5 cellular contexts compared by ENCODE assay signal in the genomic region with DNA sequence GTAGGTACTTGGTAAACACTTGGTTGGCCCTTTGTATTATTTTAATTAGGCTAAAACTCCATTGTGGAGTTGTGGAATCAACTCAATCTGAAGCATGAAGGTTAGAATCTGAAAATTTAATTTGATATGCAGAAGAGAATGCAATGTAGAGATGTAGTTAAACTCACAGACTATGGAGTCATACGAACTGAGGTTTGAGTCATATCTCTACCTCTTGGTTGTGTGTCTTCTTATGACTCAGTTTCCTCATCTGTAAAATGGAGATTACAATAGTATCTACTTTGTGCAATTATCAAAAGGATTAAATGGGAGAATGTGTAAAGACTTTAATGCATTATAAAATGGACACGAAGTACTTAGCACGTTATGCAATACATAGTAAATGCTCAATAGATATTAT.
"Had no signal": no experiment of that assay in that cellular context is flagged by ENCODE, and none has a peak within 500 bp of the region (broad histone marks: within the 10 kb centered on the region; RNA-seq: fewer than 3 reads in every experiment).

No MANE protein-coding gene starts in this region.

- ATAC-seq: GM23338 had no signal

- H3K4me1 Mint-ChIP-seq: GM23338, H9, IgD-negative memory B cell had no signal

- H3K27ac Mint-ChIP-seq: GM23338, H9, IgD-negative memory B cell had no signal

- H3K4me3 Mint-ChIP-seq: GM23338, H9, IgD-negative memory B cell had no signal

- DNase-seq: H9, HCEC 1CT, KBM-7 had no signal

- H3K36me3 Mint-ChIP-seq: IgD-negative memory B cell had no signal
